26 cellular contexts compared by ENCODE assay signal in the genomic region with DNA sequence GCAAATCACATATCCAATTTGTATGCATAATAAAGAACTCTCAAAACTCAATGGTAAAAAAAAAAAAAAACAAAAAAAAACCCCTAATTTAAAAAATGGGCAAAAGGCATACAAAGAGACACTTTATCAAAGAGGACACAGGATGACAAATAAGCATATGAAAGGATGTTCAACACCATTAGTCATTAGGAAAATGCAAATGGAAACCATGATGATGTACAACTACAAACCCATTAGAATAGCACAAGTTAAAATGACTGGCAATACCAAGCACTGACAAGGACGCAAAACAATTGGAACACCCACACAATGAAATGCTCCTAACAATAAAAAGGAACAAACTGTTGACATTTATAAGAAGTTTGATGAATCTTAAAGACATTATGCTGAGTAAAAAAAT.
"Had no signal": no experiment of that assay in that cellular context is flagged by ENCODE, and none has a peak within 500 bp of the region (broad histone marks: within the 10 kb centered on the region; RNA-seq: fewer than 3 reads in every experiment).

No MANE protein-coding gene starts in this region.

- DNase-seq: naive thymus-derived CD4-positive, alpha-beta T cell; occipital lobe; ovary; posterior cingulate gyrus; psoas muscle; right cardiac atrium; spleen; stimulated activated CD4-positive, alpha-beta T cell treated with anti-CD3 and anti-CD28 coated beads, Interleukin-12 subunit alpha, Interleukin-12 subunit beta, amount 100 ng/mL, for 4 hours; stimulated activated CD4-positive, alpha-beta T cell treated with anti-CD3 and anti-CD28 coated beads, Interleukin-1b, Interleukin-23, amount 100 ng/mL, for 48 hours; stimulated activated CD4-positive, alpha-beta T cell treated with anti-CD3 and anti-CD28 coated beads, Interleukin-4, amount 100 ng/mL, for 1 hour; stimulated activated CD4-positive, alpha-beta T cell treated with anti-CD3 and anti-CD28 coated beads, Interleukin-4, amount 100 ng/mL, for 4 hours; stimulated activated CD8-positive, alpha-beta memory T cell treated with anti-CD3 and anti-CD28 coated beads, Interleukin-4, amount 100 ng/mL, for 48 hours; stimulated activated naive CD4-positive, alpha-beta T cell; substantia nigra; testis; tibial artery; transverse colon; upper lobe of right lung; uterus had no signal

- H3K27ac Mint-ChIP-seq: naive thymus-derived CD4-positive, alpha-beta T cell; nephron; neural progenitor cell; progenitor cell of endocrine pancreas; stimulated activated memory B cell treated with anti-CD40 and anti-IgM and Interleukin-4, amounts not matched to agents 10 μg/mL and 1 μg/mL and 100 μg/mL, for 72 hours; stimulated activated naive CD8-positive, alpha-beta T cell treated with anti-CD3 and anti-CD28 coated beads, Interleukin-15, Interleukin-2, amounts not matched to agents 100 ng/mL and 50 ng/mL, for 24 hours; type B pancreatic cell had no signal

- ATAC-seq: naive thymus-derived CD4-positive, alpha-beta T cell; psoas muscle; right cardiac atrium; sciatic nerve; stimulated activated memory B cell treated with anti-CD40 and anti-IgM and Interleukin-4, amounts not matched to agents 10 μg/mL and 1 μg/mL and 100 μg/mL, for 72 hours; upper lobe of right lung had no signal

- H3K36me3 Mint-ChIP-seq: neural progenitor cell, type B pancreatic cell had no signal

- H3K4me1 Mint-ChIP-seq: nephron; stimulated activated memory B cell treated with anti-CD40 and anti-IgM and Interleukin-4, amounts not matched to agents 10 μg/mL and 1 μg/mL and 100 μg/mL, for 72 hours had no signal

- H3K4me3 Mint-ChIP-seq: naive thymus-derived CD4-positive, alpha-beta T cell; nephron; neural progenitor cell; stimulated activated memory B cell treated with anti-CD40 and anti-IgM and Interleukin-4, amounts not matched to agents 10 μg/mL and 1 μg/mL and 100 μg/mL, for 72 hours; stimulated activated naive CD8-positive, alpha-beta T cell treated with anti-CD3 and anti-CD28 coated beads, Interleukin-15, Interleukin-2, amounts not matched to agents 100 ng/mL and 50 ng/mL, for 24 hours; type B pancreatic cell had no signal

- H3K27me3 Mint-ChIP-seq: progenitor cell of endocrine pancreas; stimulated activated naive CD8-positive, alpha-beta T cell treated with anti-CD3 and anti-CD28 coated beads, Interleukin-15, Interleukin-2, amounts not matched to agents 100 ng/mL and 50 ng/mL, for 24 hours; type B pancreatic cell had no signal
